11 cellular contexts compared by ENCODE assay signal in genomic region chr4:113476800-113477199, GRCh38.
DNase-seq lines count a peak whose midpoint lies in the region; ATAC-seq and TF ChIP-seq lines count a peak whose summit lies in the region.
"Had no signal": no experiment of that assay in that cellular context is flagged by ENCODE, and none has a peak within 500 bp of the region (broad histone marks: within the 10 kb centered on the region; RNA-seq: fewer than 3 reads in every experiment).

No MANE protein-coding gene starts in this region.

- peaks cover 0 to 9% of the 10 kb centered on the region in 2 experiments; a peak in 2 of 4 replicates for H3K79me1 ChIP-seq in IMR-90 (ENCODE audit: low read depth in 1 of 2, low read length in 2 of 2)

- peaks cover 11% of the 10 kb centered on the region for H3K9me3 Mint-ChIP-seq in activated naive CD8-positive, alpha-beta T cell treated with anti-CD3 and anti-CD28 coated beads, Interleukin-2, amount 10 ng/mL, durations not matched to agents 7 days and 5 days
- H3K9me3 Mint-ChIP-seq in naive thymus-derived CD8-positive, alpha-beta T cell, result peaks cover 0 to 21% (median 9%) of the 10 kb centered on the region in 9 donors
- peaks cover 7% of the 10 kb centered on the region for H3K9me3 Mint-ChIP-seq in osteocyte (ENCODE audit: unreplicated experiment)

- H2BK120ac ChIP-seq in IMR-90 (ENCODE audit: low read depth, low read length), result no peak overlapping the region

- no peaks in the 10 kb centered on the region for H4K20me1 ChIP-seq in IMR-90 (ENCODE audit: insufficient read depth, low read length)

- CTCF ChIA-PET in IMR-90 (lab: Yijun Ruan, JAX), result no interaction called here

- peaks cover 2% of the 10 kb centered on the region for H3K4me1 Mint-ChIP-seq in activated naive CD8-positive, alpha-beta T cell treated with anti-CD3 and anti-CD28 coated beads, Interleukin-2, amount 10 ng/mL, durations not matched to agents 7 days and 5 days
- H3K4me1 Mint-ChIP-seq in naive thymus-derived CD8-positive, alpha-beta T cell, result peaks cover 0 to 3% (median under 1%) of the 10 kb centered on the region in 4 donors
- peaks cover 5% of the 10 kb centered on the region for H3K4me1 Mint-ChIP-seq in osteocyte (ENCODE audit: unreplicated experiment)

- H2BK20ac ChIP-seq in IMR-90 (ENCODE audit: low read depth, low read length), result no peak overlapping the region

- TF ChIP-seq RAD21 in IMR-90 (IDR thresholded peaks at IDR 0.05; ENCODE audit: low read length), result no peak

- dilution Hi-C loops in IMR-90 (cut with HindIII; ENCODE audit: low sequenced_read_pairs, unreplicated experiment), result no loop called here

- no peak overlapping the region for H2BK15ac ChIP-seq in IMR-90 (ENCODE audit: low read depth, low read length)

- H3K4me3 ChIP-seq in IMR-90 (ENCODE audit: insufficient read depth, low read depth, low read length), result no peak overlapping the region
- H3K4me3 ChIP-seq: lower lobe of right lung, prostate gland had no signal

- H3K14ac ChIP-seq in IMR-90 (replicated peaks; ENCODE audit: low read depth, low read length), result no peak overlapping the region

- no peak overlapping the region for H3K18ac ChIP-seq in IMR-90 (ENCODE audit: low read depth, low read length)

- intact Hi-C loops in IMR-90 (cut with micrococcal nuclease), result no loop called here

- H3K36me3 ChIP-seq in IMR-90 (ENCODE audit: control insufficient read depth, insufficient read depth, low read length), result peaks cover 6% of the 10 kb centered on the region
- H3K36me3 ChIP-seq: lower lobe of right lung, prostate gland had no signal

- no peak overlapping the region for H3K9ac ChIP-seq in IMR-90 (ENCODE audit: low read depth, low read length)

- H3K4me1 ChIP-seq in IMR-90 (ENCODE audit: control insufficient read depth, insufficient read depth, low read length), result no peaks in the 10 kb centered on the region; the same call in 1 of the 2 replicates
- H3K4me1 ChIP-seq: lower lobe of right lung, prostate gland had no signal

- DNase-seq in EL (peak; percentile 36), IMR-90 (peak; percentile 47), SIG-M5 treated with dmso at 0.1 percent for 504 hours (lab: John Stamatoyannopoulos, UW; ENCODE audit: unreplicated experiment) (no peak), C1 segment of cervical spinal cord (lab: John Stamatoyannopoulos, UW) (no peak), osteocyte (ENCODE audit: extremely low spot score, unreplicated experiment) (no peak)
- no peak for DNase-seq in activated naive CD8-positive, alpha-beta T cell treated with anti-CD3 and anti-CD28 coated beads, Interleukin-2, amount 10 ng/mL, durations not matched to agents 7 days and 5 days
- peak; percentile 36 for DNase-seq in stimulated activated CD4-positive, alpha-beta T cell treated with anti-CD3 and anti-CD28 coated beads, Interleukin-12 subunit alpha, Interleukin-12 subunit beta, amount 100 ng/mL, for 4 hours
- no peak for DNase-seq in naive thymus-derived CD8-positive, alpha-beta T cell
- DNase-seq: lower lobe of right lung, NCI-H2029 treated with DMSO at 0.1 percent for 48 hours had no signal

- no peak overlapping the region for H4K5ac ChIP-seq in IMR-90 (ENCODE audit: low read depth, low read length)

- H2BK5ac ChIP-seq in IMR-90 (ENCODE audit: low read depth, low read length, poor library complexity, severe bottlenecking), result no peak overlapping the region

- ATAC-seq in IMR-90 (ENCODE audit: low read depth), result no peak
- no peak for ATAC-seq in activated naive CD8-positive, alpha-beta T cell treated with anti-CD3 and anti-CD28 coated beads, Interleukin-2, amount 10 ng/mL, durations not matched to agents 7 days and 5 days (ENCODE audit: low read depth)
- no peak for ATAC-seq in naive thymus-derived CD8-positive, alpha-beta T cell
- ATAC-seq: lower lobe of right lung had no signal

- H3K27me3 Mint-ChIP-seq in activated naive CD8-positive, alpha-beta T cell treated with anti-CD3 and anti-CD28 coated beads, Interleukin-2, amount 10 ng/mL, durations not matched to agents 7 days and 5 days, result no peaks in the 10 kb centered on the region
- no peaks in the 10 kb centered on the region for H3K27me3 Mint-ChIP-seq in naive thymus-derived CD8-positive, alpha-beta T cell
- H3K27me3 Mint-ChIP-seq in osteocyte (ENCODE audit: unreplicated experiment), result no peaks in the 10 kb centered on the region

- no peak overlapping the region for H3K23ac ChIP-seq in IMR-90 (ENCODE audit: low read depth, low read length)

- peak overlapping the region; percentile 68 for H3K27ac Mint-ChIP-seq in activated naive CD8-positive, alpha-beta T cell treated with anti-CD3 and anti-CD28 coated beads, Interleukin-2, amount 10 ng/mL, durations not matched to agents 7 days and 5 days
- no peak overlapping the region for H3K27ac Mint-ChIP-seq in naive thymus-derived CD8-positive, alpha-beta T cell
- no peak overlapping the region for H3K27ac Mint-ChIP-seq in osteocyte (ENCODE audit: unreplicated experiment)

- H3K27me3 ChIP-seq in IMR-90 (ENCODE audit: control insufficient read depth, insufficient read depth, low read length), result no peaks in the 10 kb centered on the region

- in situ Hi-C loops in IMR-90 (cut with MboI; ENCODE audit: low sequenced_read_pairs), result no loop called here

- H3K4me3 Mint-ChIP-seq in activated naive CD8-positive, alpha-beta T cell treated with anti-CD3 and anti-CD28 coated beads, Interleukin-2, amount 10 ng/mL, durations not matched to agents 7 days and 5 days, result no peak overlapping the region
- H3K4me3 Mint-ChIP-seq in naive thymus-derived CD8-positive, alpha-beta T cell, result no peak overlapping the region
- no peak overlapping the region for H3K4me3 Mint-ChIP-seq in osteocyte (ENCODE audit: unreplicated experiment)

- TF ChIP-seq CTCF in IMR-90 (conservative IDR thresholded peaks at IDR 0.05; ENCODE audit: low read depth, low read length), result no peak
- no peak for TF ChIP-seq CTCF in osteocyte (IDR thresholded peaks at IDR 0.05)

- H3K9me1 ChIP-seq in IMR-90 (ENCODE audit: insufficient read depth, low read length), result no peaks in the 10 kb centered on the region

- H3K27ac ChIP-seq in IMR-90 (ENCODE audit: insufficient read depth, low read length), result no peak overlapping the region
- H3K27ac ChIP-seq: lower lobe of right lung, prostate gland had no signal

- TF ChIP-seq POLR2A in IMR-90 (IDR thresholded peaks at IDR 0.05; ENCODE audit: low read depth, low read length), result no peak

- H2AK5ac ChIP-seq in IMR-90 (ENCODE audit: low read depth, low read length), result peak overlapping the region; percentile 30; the same call in 1 of the 2 replicates

- H2AFZ ChIP-seq in IMR-90 (replicated peaks; ENCODE audit: low read length, poor library complexity), result no peak overlapping the region

- H4K91ac ChIP-seq in IMR-90 (ENCODE audit: insufficient read depth, low read depth, low read length), result no peak overlapping the region

- POLR2A ChIA-PET in IMR-90 (lab: Charles Lee; ENCODE audit: unreplicated experiment), result no interaction called here
- POLR2A ChIA-PET in activated naive CD8-positive, alpha-beta T cell treated with anti-CD3 and anti-CD28 coated beads, Interleukin-2, amount 10 ng/mL, durations not matched to agents 7 days and 5 days (lab: Charles Lee), result no interaction called here
- POLR2A ChIA-PET in naive thymus-derived CD8-positive, alpha-beta T cell (lab: Charles Lee), result no interaction called here

- H3K4ac ChIP-seq in IMR-90 (ENCODE audit: low read depth, low read length), result no peak overlapping the region

- 100% methylated on average over 1 of the region's 2 CpGs; no CpG with 5 or more reads in 1 of the 2 experiments for WGBS in IMR-90 (ENCODE audit: extremely low coverage in 2 of 2, insufficient read length in 1 of 2), 2 experiments

- H2AK9ac ChIP-seq in IMR-90 (replicated peaks; ENCODE audit: low read depth, low read length, poor library complexity), result no peak overlapping the region

- BruUV-seq in IMR-90 (replicated peaks; lab: Mats Ljungman, UMichigan), result no TSS peak

- H3K36me3 Mint-ChIP-seq in activated naive CD8-positive, alpha-beta T cell treated with anti-CD3 and anti-CD28 coated beads, Interleukin-2, amount 10 ng/mL, durations not matched to agents 7 days and 5 days, result peaks cover 35% of the 10 kb centered on the region
- peaks cover 36 to 58% (median 44%) of the 10 kb centered on the region in 3 donors for H3K36me3 Mint-ChIP-seq in naive thymus-derived CD8-positive, alpha-beta T cell
- peaks cover 43% of the 10 kb centered on the region for H3K36me3 Mint-ChIP-seq in osteocyte (ENCODE audit: unreplicated experiment)

- no peak overlapping the region for H3K4me2 ChIP-seq in IMR-90 (ENCODE audit: low read depth, low read length)

- H3K56ac ChIP-seq in IMR-90 (ENCODE audit: extremely low read depth, insufficient read depth, low read length), result no peak overlapping the region

- peaks cover 8% of the 10 kb centered on the region for H3K9me3 ChIP-seq in IMR-90 (ENCODE audit: control insufficient read depth, insufficient read depth, low read length)
- H3K9me3 ChIP-seq: prostate gland had no signal

- no peak overlapping the region for H4K8ac ChIP-seq in IMR-90 (ENCODE audit: low read depth in 2 of 2, low read length in 2 of 2)

TF ChIP-seq in IMR-90, 13 proteins besides CTCF, POLR2A, EP300 and RAD21 (continues in another document):
- TF ChIP-seq RCOR1 (IDR thresholded peaks at IDR 0.05; ENCODE audit: insufficient replicate concordance, low read length) (no peak), ELK1 (IDR thresholded peaks at IDR 0.05; ENCODE audit: borderline replicate concordance, low read depth, low read length) (no peak), RFX5 (IDR thresholded peaks at IDR 0.05; ENCODE audit: low read depth, low read length) (no peak), CHD1 (IDR thresholded peaks at IDR 0.05; ENCODE audit: low read depth, low read length) (no peak), MXI1 (IDR thresholded peaks at IDR 0.05; ENCODE audit: borderline replicate concordance, low read depth, low read length) (no peak), CEBPB (IDR thresholded peaks at IDR 0.05; ENCODE audit: low read depth, low read length) (no peak), MAZ (IDR thresholded peaks at IDR 0.05; ENCODE audit: borderline replicate concordance, low read depth, low read length) (no peak), FOS (IDR thresholded peaks at IDR 0.05; ENCODE audit: low read depth, low read length) (no peak)

Comparison
In these comparisons a context has a peak if more than half of its experiments do, and no peak if none do; other contexts are left out.
1. DNase-seq: peak in EL (single experiment), IMR-90 (single experiment) and stimulated activated CD4-positive, alpha-beta T cell treated with anti-CD3 and anti-CD28 coated beads, Interleukin-12 subunit alpha, Interleukin-12 subunit beta, amount 100 ng/mL, for 4 hours (single experiment); none in activated naive CD8-positive, alpha-beta T cell treated with anti-CD3 and anti-CD28 coated beads, Interleukin-2, amount 10 ng/mL, durations not matched to agents 7 days and 5 days (single experiment), SIG-M5 treated with dmso at 0.1 percent for 504 hours (single experiment), naive thymus-derived CD8-positive, alpha-beta T cell (0 of 10), C1 segment of cervical spinal cord (0 of 14) and osteocyte (single experiment).